ENCODE assay signal across 2 cellular contexts in the genomic region with DNA sequence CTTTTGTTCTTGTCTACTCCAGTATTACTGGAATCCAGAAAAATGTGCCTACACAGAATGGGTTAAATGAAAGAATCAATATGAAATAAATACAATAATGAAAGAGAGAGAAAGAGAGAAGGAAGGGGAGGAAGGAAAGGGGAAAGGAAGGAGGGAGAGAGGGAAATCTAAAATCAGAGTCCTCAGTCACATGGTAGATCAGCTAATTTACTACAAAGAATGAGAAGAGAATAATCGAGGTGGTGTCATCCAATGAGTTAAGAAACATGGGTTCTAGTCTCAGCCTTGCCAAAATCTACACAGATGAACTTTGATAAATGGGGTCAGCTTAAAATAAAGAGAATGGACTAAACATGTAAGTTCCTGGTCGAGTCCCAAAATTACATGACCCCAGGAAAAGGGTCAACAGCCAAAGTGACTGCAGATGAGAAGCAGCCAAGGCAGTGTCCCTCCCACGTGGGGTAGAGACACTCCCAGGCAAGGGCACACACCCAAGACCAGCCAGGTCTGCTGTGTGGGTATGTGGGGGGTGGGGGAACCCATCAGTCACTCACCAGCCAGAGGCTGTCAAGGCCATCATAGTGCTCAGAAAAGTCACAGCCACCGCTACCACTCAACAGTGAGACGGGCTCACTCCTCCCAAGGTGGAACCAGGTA.
TF ChIP-seq lines count a peak whose summit lies in the region.

No MANE protein-coding gene starts in this region.

TF ChIP-seq in K562, 482 proteins besides CTCF, POLR2A, EP300 and RAD21:
- peak; percentile 84 for TF ChIP-seq PCBP2 (IDR thresholded peaks at IDR 0.05; ENCODE audit: low read depth, low read length, poor library complexity, severe bottlenecking)
- TF ChIP-seq, protein P1, sequence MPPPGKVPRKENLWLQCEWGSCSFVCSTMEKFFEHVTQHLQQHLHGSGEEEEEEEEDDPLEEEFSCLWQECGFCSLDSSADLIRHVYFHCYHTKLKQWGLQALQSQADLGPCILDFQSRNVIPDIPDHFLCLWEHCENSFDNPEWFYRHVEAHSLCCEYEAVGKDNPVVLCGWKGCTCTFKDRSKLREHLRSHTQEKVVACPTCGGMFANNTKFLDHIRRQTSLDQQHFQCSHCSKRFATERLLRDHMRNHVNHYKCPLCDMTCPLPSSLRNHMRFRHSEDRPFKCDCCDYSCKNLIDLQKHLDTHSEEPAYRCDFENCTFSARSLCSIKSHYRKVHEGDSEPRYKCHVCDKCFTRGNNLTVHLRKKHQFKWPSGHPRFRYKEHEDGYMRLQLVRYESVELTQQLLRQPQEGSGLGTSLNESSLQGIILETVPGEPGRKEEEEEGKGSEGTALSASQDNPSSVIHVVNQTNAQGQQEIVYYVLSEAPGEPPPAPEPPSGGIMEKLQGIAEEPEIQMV (tag; conservative IDR thresholded peaks at IDR 0.05; ENCODE audit: low read depth) = no peak

TF ChIP-seq in liver, 16 proteins besides CTCF, POLR2A, EP300 and RAD21:
- peak; percentile 60 for TF ChIP-seq HNF4G (IDR thresholded peaks at IDR 0.05)
- peak in 1 of 2 donors; percentile 86 for TF ChIP-seq JUND (IDR thresholded peaks at IDR 0.05)
- TF ChIP-seq FOXA1 (IDR thresholded peaks at IDR 0.05) = peak; percentile 52
- peak in 1 of 2 donors; percentile 80 for TF ChIP-seq EGR1 (IDR thresholded peaks at IDR 0.05; ENCODE audit: low read depth in 2 of 2)
- TF ChIP-seq YY1 (IDR thresholded peaks at IDR 0.05) = peak; percentile 59
- TF ChIP-seq RXRA (IDR thresholded peaks at IDR 0.05) = peak; percentile 95 to 97
- no peak for TF ChIP-seq GABPA (IDR thresholded peaks at IDR 0.05 in 1 of 2, conservative IDR thresholded peaks at IDR 0.05 in 1 of 2)
- TF ChIP-seq NR2F2 (IDR thresholded peaks at IDR 0.05) = peak; percentile 71
- TF ChIP-seq, protein P2, sequence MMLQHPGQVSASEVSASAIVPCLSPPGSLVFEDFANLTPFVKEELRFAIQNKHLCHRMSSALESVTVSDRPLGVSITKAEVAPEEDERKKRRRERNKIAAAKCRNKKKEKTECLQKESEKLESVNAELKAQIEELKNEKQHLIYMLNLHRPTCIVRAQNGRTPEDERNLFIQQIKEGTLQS (IDR thresholded peaks at IDR 0.05) = no peak
- TF ChIP-seq SP1 (IDR thresholded peaks at IDR 0.05) = peak; percentile 73
- TF ChIP-seq, protein P3, sequence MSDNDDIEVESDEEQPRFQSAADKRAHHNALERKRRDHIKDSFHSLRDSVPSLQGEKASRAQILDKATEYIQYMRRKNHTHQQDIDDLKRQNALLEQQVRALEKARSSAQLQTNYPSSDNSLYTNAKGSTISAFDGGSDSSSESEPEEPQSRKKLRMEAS (IDR thresholded peaks at IDR 0.05) = peak; percentile 68
- TF ChIP-seq, protein P4, sequence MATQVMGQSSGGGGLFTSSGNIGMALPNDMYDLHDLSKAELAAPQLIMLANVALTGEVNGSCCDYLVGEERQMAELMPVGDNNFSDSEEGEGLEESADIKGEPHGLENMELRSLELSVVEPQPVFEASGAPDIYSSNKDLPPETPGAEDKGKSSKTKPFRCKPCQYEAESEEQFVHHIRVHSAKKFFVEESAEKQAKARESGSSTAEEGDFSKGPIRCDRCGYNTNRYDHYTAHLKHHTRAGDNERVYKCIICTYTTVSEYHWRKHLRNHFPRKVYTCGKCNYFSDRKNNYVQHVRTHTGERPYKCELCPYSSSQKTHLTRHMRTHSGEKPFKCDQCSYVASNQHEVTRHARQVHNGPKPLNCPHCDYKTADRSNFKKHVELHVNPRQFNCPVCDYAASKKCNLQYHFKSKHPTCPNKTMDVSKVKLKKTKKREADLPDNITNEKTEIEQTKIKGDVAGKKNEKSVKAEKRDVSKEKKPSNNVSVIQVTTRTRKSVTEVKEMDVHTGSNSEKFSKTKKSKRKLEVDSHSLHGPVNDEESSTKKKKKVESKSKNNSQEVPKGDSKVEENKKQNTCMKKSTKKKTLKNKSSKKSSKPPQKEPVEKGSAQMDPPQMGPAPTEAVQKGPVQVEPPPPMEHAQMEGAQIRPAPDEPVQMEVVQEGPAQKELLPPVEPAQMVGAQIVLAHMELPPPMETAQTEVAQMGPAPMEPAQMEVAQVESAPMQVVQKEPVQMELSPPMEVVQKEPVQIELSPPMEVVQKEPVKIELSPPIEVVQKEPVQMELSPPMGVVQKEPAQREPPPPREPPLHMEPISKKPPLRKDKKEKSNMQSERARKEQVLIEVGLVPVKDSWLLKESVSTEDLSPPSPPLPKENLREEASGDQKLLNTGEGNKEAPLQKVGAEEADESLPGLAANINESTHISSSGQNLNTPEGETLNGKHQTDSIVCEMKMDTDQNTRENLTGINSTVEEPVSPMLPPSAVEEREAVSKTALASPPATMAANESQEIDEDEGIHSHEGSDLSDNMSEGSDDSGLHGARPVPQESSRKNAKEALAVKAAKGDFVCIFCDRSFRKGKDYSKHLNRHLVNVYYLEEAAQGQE (IDR thresholded peaks at IDR 0.05) = peak; percentile 42
- peak; percentile 90 to 92 for TF ChIP-seq HNF4A (conservative IDR thresholded peaks at IDR 0.05)
- no peak for TF ChIP-seq TAF1 (conservative IDR thresholded peaks at IDR 0.05)
- TF ChIP-seq, protein P5, sequence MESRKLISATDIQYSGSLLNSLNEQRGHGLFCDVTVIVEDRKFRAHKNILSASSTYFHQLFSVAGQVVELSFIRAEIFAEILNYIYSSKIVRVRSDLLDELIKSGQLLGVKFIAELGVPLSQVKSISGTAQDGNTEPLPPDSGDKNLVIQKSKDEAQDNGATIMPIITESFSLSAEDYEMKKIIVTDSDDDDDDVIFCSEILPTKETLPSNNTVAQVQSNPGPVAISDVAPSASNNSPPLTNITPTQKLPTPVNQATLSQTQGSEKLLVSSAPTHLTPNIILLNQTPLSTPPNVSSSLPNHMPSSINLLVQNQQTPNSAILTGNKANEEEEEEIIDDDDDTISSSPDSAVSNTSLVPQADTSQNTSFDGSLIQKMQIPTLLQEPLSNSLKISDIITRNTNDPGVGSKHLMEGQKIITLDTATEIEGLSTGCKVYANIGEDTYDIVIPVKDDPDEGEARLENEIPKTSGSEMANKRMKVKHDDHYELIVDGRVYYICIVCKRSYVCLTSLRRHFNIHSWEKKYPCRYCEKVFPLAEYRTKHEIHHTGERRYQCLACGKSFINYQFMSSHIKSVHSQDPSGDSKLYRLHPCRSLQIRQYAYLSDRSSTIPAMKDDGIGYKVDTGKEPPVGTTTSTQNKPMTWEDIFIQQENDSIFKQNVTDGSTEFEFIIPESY (IDR thresholded peaks at IDR 0.05) = peak; percentile 53
- peak; percentile 82 for TF ChIP-seq FOXA2 (IDR thresholded peaks at IDR 0.05)
TF ChIP-seq in liver: peak in this region for 13.
